In the genomic region with DNA sequence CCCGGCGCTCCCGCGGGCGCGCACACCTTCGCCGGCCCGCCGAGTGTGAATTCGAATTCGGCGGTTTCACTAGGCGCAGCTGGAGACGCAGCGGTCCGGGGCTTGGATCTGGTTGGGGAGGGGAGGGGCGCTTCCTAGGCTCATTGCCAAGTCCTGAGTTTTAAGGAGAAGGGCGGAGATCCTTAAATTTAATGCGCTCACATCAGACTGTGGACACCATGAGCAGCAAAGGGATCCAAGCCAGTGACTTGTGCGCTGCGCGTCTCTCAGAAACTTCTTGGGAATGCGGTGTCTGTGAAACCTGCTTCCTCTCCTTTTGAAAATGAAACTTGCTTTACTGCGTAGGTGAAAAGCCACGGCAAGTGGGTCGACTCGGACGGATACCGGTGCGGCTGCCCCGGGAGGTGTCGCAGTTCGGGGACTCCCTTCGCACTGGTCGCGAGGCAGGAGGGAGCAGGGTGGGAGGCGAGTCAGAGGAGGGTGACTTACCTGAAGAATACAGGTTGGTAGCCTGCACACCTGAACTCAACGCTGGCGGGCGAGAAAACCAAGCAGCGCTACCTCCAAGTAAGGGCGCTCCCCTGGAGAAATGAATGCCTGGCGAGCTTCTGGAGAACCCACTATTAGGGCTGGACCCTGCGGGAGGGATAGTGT, we compare ENCODE assay signal across 8 cellular contexts. TPM values are rescaled to one million over a fixed set of nuclear protein-coding genes. Genes with fewer than 3 reads are reported as not detected.
A peak's percentile ranks its signal among the peaks of the same experiment; 100 is the strongest.
DNase-seq lines count a peak whose midpoint lies in the region; ATAC-seq, FAIRE-seq and TF ChIP-seq lines count a peak whose summit lies in the region.

No MANE protein-coding gene starts in this region.

- H3K4me2 ChIP-seq in endothelial cell of umbilical vein (ENCODE audit: insufficient read depth, low read length), result peak overlapping the region; percentile 87

- H3K9me3 Mint-ChIP-seq in naive B cell, result no peaks in the 10 kb centered on the region

- POLR2A ChIA-PET in endothelial cell of umbilical vein (lab: Charles Lee), result interaction anchor here (1.0 kb wide), 1 partner anchor 50 kb away, joined by 3 read pairs; no protein-coding TSS in a partner anchor

- peak overlapping the region; percentile 98 to 100 (median 100) for H3K27ac Mint-ChIP-seq in naive B cell

- H3K27me3 ChIP-seq in endothelial cell of umbilical vein (ENCODE audit: control insufficient read depth in 2 of 2, insufficient read depth in 2 of 2, low read length in 2 of 2), result peaks cover 29 to 46% of the 10 kb centered on the region in 2 experiments

- H3K9ac ChIP-seq in endothelial cell of umbilical vein (replicated peaks; ENCODE audit: extremely low read depth, insufficient read depth, low read length), result no peak overlapping the region

- intact Hi-C loops in endothelial cell of umbilical vein (cut with micrococcal nuclease), result loop anchor here (1.0 to 10.0 kb wide), 7 partner anchors 66 to 712 kb away; no protein-coding TSS in a partner anchor

- CTCF ChIA-PET in endothelial cell of umbilical vein (lab: Charles Lee), result interaction anchor here (1.0 to 2.8 kb wide), 11 partner anchors 12 to 323 kb away, joined by 3 to 67 read pairs (median 4); a partner anchor contains a TSS

- no peak for TF ChIP-seq POLR2A in endothelial cell of umbilical vein (IDR thresholded peaks at IDR 0.05; ENCODE audit: low read depth, low read length)

- TF ChIP-seq CTCF in GM12875 (IDR thresholded peaks at IDR 0.05; ENCODE audit: borderline replicate concordance, insufficient read depth, low read depth, low read length) (no peak), endothelial cell of umbilical vein (IDR thresholded peaks at IDR 0.05; ENCODE audit: extremely low read depth in 1 of 2, insufficient read depth in 1 of 2, low read depth in 1 of 2, low read length in 2 of 2) (no peak)

- ATAC-seq in naive B cell (ENCODE audit: low read depth in 2 of 2) (peak; percentile 40 to 42), GM19452 (IDR thresholded peaks at IDR 0.05; ENCODE audit: unreplicated experiment) (no peak), HG02852 (IDR thresholded peaks at IDR 0.05; ENCODE audit: unreplicated experiment) (no peak)

- no TSS peak for BruUV-seq in endothelial cell of umbilical vein (replicated peaks; lab: Mats Ljungman, UMichigan)

- peaks cover 15% of the 10 kb centered on the region for H3K4me1 ChIP-seq in endothelial cell of umbilical vein (ENCODE audit: control insufficient read depth, extremely low read depth, insufficient read depth, low read length)

- peaks cover 52 to 61% (median 61%) of the 10 kb centered on the region in 3 donors for H3K4me1 Mint-ChIP-seq in naive B cell

- H3K27me3 Mint-ChIP-seq in naive B cell, result no peaks in the 10 kb centered on the region

- no peaks in the 10 kb centered on the region for H3K9me1 ChIP-seq in endothelial cell of umbilical vein (replicated peaks; ENCODE audit: control insufficient read depth, extremely low read depth, insufficient read depth, low read length)

- DNase-seq in activated CD8-positive, alpha-beta memory T cell treated with anti-CD3 and anti-CD28 coated beads for 24 hours, result peak; percentile 80
- DNase-seq in endothelial cell of umbilical vein (ENCODE audit: low read depth, low spot score) (no peak), naive B cell (peak; percentile 73)
- DNase-seq in stimulated activated naive CD4-positive, alpha-beta T cell (lab: John Stamatoyannopoulos, UW), result peak; percentile 38 to 73 (median 52)

- FAIRE-seq in endothelial cell of umbilical vein (lab: Jason Lieb, UNC), result no peak

- TF ChIP-seq EP300 in Ishikawa (IDR thresholded peaks at IDR 0.05; ENCODE audit: borderline replicate concordance), result no peak

- H2AFZ ChIP-seq in endothelial cell of umbilical vein (ENCODE audit: low read depth, low read length), result peak overlapping the region; percentile 55

- H4K20me1 ChIP-seq in endothelial cell of umbilical vein (replicated peaks; ENCODE audit: control insufficient read depth, extremely low read depth, insufficient read depth, low read length), result no peaks in the 10 kb centered on the region

- no peaks in the 10 kb centered on the region for H3K9me3 ChIP-seq in endothelial cell of umbilical vein (replicated peaks; ENCODE audit: control insufficient read depth, insufficient read depth, low read length)

- H3K36me3 Mint-ChIP-seq in naive B cell, result peaks cover 14 to 19% of the 10 kb centered on the region in 2 donors

- no peaks in the 10 kb centered on the region for H3K36me3 ChIP-seq in endothelial cell of umbilical vein (ENCODE audit: control insufficient read depth in 2 of 2, extremely low read depth in 1 of 2, insufficient read depth in 2 of 2, low read length in 2 of 2)

- H3K4me3 Mint-ChIP-seq in naive B cell, result peak overlapping the region; percentile 97 to 100 (median 99)

- dilution Hi-C loops in endothelial cell of umbilical vein (cut with MboI; ENCODE audit: extremely low pct_ligation_motif_present, low sequenced_read_pairs), result no loop called here

- no peak for TF ChIP-seq RAD21 in Ishikawa (IDR thresholded peaks at IDR 0.05; ENCODE audit: low read depth)

- H3K4me3 ChIP-seq in GM12875 (ENCODE audit: low read depth, low read length) (peak overlapping the region; percentile 60), endothelial cell of umbilical vein (replicated peaks in 1 of 3; ENCODE audit: insufficient read depth in 1 of 3, low read depth in 1 of 3, low read length in 3 of 3) (peak overlapping the region; percentile 33 to 71 (median 68))

- H3K27ac ChIP-seq in endothelial cell of umbilical vein (ENCODE audit: insufficient read depth, low read depth, low read length), result no peak overlapping the region

- no peaks in the 10 kb centered on the region for H3K79me2 ChIP-seq in endothelial cell of umbilical vein (ENCODE audit: control insufficient read depth, insufficient read depth, low read length)

TF ChIP-seq in Ishikawa, 13 proteins besides CTCF, POLR2A, EP300 and RAD21:
- TF ChIP-seq NFIC (IDR thresholded peaks at IDR 0.05) (peak; percentile 43), CEBPB (IDR thresholded peaks at IDR 0.05) (no peak)

TF ChIP-seq in endothelial cell of umbilical vein, 7 proteins besides CTCF, POLR2A, EP300 and RAD21:
- TF ChIP-seq MYC (IDR thresholded peaks at IDR 0.05; ENCODE audit: low read depth, low read length), result no peak
- TF ChIP-seq, protein P1, sequence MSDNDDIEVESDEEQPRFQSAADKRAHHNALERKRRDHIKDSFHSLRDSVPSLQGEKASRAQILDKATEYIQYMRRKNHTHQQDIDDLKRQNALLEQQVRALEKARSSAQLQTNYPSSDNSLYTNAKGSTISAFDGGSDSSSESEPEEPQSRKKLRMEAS (IDR thresholded peaks at IDR 0.05; ENCODE audit: insufficient read depth, insufficient read length), result no peak
- peak; percentile 63 for TF ChIP-seq EZH2 (IDR thresholded peaks at IDR 0.05; ENCODE audit: borderline replicate concordance, low read depth, low read length, severe bottlenecking)

RNA-seq across cellular contexts. Expression of a gene that starts 0.9 kb away (rescaled TPM):
- 0.12 and 0.22 TPM in 2 replicates for total RNA-seq in endothelial cell of umbilical vein
- 0.05 and 0.06 TPM in 2 replicates for polyA plus RNA-seq in endothelial cell of umbilical vein
- 0.08 and 0.09 TPM in 2 replicates for polyA plus RNA-seq in endothelial cell of umbilical vein (2011; cell fraction: cytosol; rRNA removed)
- 0.08 and 0.11 TPM in 2 replicates for polyA plus RNA-seq in endothelial cell of umbilical vein (2011; cell fraction: nucleus; rRNA removed)
- 0.04 and 0.08 TPM in 2 replicates for polyA plus RNA-seq in endothelial cell of umbilical vein (2012)
- polyA minus RNA-seq in endothelial cell of umbilical vein, result 0.25 and 0.70 TPM in 2 replicates
- polyA minus RNA-seq in endothelial cell of umbilical vein (2011; cell fraction: cytosol; rRNA and poly(A)+ RNA removed), result 1.0 TPM
- 0.19 and 0.24 TPM in 2 replicates for polyA minus RNA-seq in endothelial cell of umbilical vein (2011; cell fraction: nucleus; rRNA and poly(A)+ RNA removed)
- polyA plus RNA-seq in naive B cell (ENCODE audit: low read depth in 6 of 6), result 10 to 100 TPM; 55.9 to 92.4 (median 65.2) TPM

Comparison
In these comparisons a context has a peak if more than half of its experiments do, and no peak if none do; other contexts are left out.
1. ATAC-seq: peak in naive B cell (2 of 2); none in GM19452 (single experiment) and HG02852 (single experiment).
2. RNA of a gene that starts 0.9 kb away (polyA plus RNA-seq): 55.9 to 92.4 TPM in naive B cell; 0.04 to 0.11 TPM in endothelial cell of umbilical vein; every median in the first group is over 10 times any median in the second.